ENCODE assay signal across 8 cellular contexts in the genomic region with DNA sequence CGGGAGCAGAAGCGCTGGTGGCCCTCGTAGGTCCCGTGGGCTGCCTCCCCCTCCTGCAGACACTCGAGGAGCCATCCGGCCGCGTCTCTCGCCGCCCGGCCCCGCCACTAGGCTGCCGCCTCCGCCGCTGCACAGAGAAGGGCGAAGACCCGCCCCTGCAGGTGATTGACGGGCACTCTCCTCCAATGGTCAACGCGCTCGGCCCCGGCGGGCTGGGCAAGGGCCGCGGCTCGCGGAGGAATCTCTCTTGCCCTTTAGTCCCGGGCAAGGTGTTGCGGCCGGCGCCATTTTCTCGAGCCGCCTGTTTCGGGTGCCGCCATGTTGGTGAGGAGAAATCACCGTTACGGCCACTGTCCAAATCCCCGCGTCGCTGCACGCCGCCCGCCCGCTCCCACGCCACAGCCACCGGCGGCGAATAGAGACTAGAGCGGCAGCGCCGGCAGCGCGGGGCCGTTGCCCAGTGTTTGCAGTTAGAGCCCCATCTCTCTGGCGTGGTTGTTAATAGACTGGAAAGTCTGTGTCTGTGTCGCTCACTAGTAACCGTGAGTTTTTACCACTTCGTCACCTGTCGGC. TPM values are rescaled to one million over a fixed set of nuclear protein-coding genes. Genes with fewer than 3 reads are reported as not detected.
DNase-seq lines count a peak whose midpoint lies in the region; ATAC-seq and TF ChIP-seq lines count a peak whose summit lies in the region.

A gene with protein sequence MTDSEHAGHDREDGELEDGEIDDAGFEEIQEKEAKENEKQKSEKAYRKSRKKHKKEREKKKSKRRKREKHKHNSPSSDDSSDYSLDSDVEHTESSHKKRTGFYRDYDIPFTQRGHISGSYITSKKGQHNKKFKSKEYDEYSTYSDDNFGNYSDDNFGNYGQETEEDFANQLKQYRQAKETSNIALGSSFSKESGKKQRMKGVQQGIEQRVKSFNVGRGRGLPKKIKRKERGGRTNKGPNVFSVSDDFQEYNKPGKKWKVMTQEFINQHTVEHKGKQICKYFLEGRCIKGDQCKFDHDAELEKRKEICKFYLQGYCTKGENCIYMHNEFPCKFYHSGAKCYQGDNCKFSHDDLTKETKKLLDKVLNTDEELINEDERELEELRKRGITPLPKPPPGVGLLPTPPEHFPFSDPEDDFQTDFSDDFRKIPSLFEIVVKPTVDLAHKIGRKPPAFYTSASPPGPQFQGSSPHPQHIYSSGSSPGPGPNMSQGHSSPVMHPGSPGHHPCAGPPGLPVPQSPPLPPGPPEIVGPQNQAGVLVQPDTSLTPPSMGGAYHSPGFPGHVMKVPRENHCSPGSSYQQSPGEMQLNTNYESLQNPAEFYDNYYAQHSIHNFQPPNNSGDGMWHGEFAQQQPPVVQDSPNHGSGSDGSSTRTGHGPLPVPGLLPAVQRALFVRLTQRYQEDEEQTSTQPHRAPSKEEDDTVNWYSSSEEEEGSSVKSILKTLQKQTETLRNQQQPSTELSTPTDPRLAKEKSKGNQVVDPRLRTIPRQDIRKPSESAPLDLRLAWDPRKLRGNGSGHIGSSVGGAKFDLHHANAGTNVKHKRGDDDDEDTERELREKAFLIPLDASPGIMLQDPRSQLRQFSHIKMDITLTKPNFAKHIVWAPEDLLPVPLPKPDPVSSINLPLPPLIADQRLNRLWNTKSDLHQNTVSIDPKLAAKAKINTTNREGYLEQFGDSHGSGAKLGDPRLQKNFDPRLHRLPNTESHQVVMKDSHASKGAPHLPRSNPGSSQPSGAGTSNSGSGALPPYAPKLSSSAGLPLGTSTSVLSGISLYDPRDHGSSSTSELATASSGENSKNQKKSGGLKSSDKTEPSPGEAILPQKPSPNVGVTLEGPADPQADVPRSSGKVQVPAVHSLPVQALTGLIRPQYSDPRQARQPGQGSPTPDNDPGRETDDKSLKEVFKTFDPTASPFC (plus strand): TSS at position 284 of the 573 bp plus-strand sequence. CDS start 398 bp downstream, outside the sequence.

- ATAC-seq in GM19043 (IDR thresholded peaks at IDR 0.05; ENCODE audit: low read depth, unreplicated experiment): peak; percentile 93
- ATAC-seq in HG03378 (IDR thresholded peaks at IDR 0.05; ENCODE audit: unreplicated experiment): peak; percentile 95

- peak within 1 kb of the TSS; percentile 97 for H3K4me3 ChIP-seq in choroid plexus epithelial cell (ENCODE audit: low read depth, low read length)

- peak; percentile 15 for TF ChIP-seq CTCF in choroid plexus epithelial cell (conservative IDR thresholded peaks at IDR 0.05; ENCODE audit: low read depth, low read length)

- DNase-seq in AML-193 (lab: John Stamatoyannopoulos, UW) (peak; percentile 94 to 96), NCI-H460 (ENCODE audit: extremely low read depth, low read depth) (peak; percentile 94), choroid plexus epithelial cell (ENCODE audit: low read depth) (peak; percentile 99), kidney tubule cell (ENCODE audit: low spot score) (peak; percentile 99)
- DNase-seq in activated CD4-positive, alpha-beta T cell treated with anti-CD3 and anti-CD28 coated beads for 24 hours (ENCODE audit: low read depth in 2 of 2): peak; percentile 99 to 100
- DNase-seq in stimulated activated CD4-positive, alpha-beta T cell treated with anti-CD3 and anti-CD28 coated beads, Interleukin-1b, Interleukin-23, amount 100 ng/mL, for 24 hours (ENCODE audit: low read depth in 4 of 4, low spot score in 1 of 4): peak; percentile 98 to 100 (median 98)

RNA-seq across cellular contexts. Expression of the gene that starts here (rescaled TPM):
- 6.2 and 8.7 TPM in 2 replicates for total RNA-seq in NCI-H460 (2014; rRNA removed; shearing (Covaris generic))
- polyA plus RNA-seq in NCI-H460 (2014; cell fraction: nucleus; rRNA removed): 1.2 TPM in 2 replicates

Comparison
In these comparisons a context has a peak if more than half of its experiments do, and no peak if none do; other contexts are left out.
1. Peak in every context shown above with its lines: DNase-seq, ATAC-seq and H3K4me3 ChIP-seq.